In genomic region chr14:20802341-20803084, GRCh38 we compare ENCODE assay signal across 11 cellular contexts. TPM values are rescaled to one million over a fixed set of nuclear protein-coding genes. Genes with fewer than 3 reads are reported as not detected.
A peak's percentile ranks its signal among the peaks of the same experiment; 100 is the strongest.
DNase-seq lines count a peak whose midpoint lies in the region; ATAC-seq and TF ChIP-seq lines count a peak whose summit lies in the region.
"Had no signal": no experiment of that assay in that cellular context is flagged by ENCODE, and none has a peak within 500 bp of the region (broad histone marks: within the 10 kb centered on the region; RNA-seq: fewer than 3 reads in every experiment).

Gene RNASE1 (minus strand): TSS chr14:20802844. CDS start chr14:20802068, 776 bp downstream.

- H3K27ac ChIP-seq in GM23248 (no peak within 1 kb of the TSS), dorsolateral prefrontal cortex (peak within 1 kb of the TSS; percentile 77 to 100 (median 97)), liver (ENCODE audit: low read depth in 1 of 2, low read length in 2 of 2) (no peak within 1 kb of the TSS), gastrocnemius medialis (peak within 1 kb of the TSS; percentile 45 to 78 (median 62))
- H3K27ac ChIP-seq: C4-2B, WERI-Rb-1 had no signal

- TF ChIP-seq RAD21 in liver (IDR thresholded peaks at IDR 0.05): no peak

- no peak within 1 kb of the TSS for H3K4me2 ChIP-seq in GM23248 (ENCODE audit: unreplicated experiment)

- H3K27ac Mint-ChIP-seq in activated T-cell treated with anti-CD3 and anti-CD28 coated beads, Interleukin-2, amount 50 U/mL, for 72 hours: no peak within 1 kb of the TSS
- H3K27ac Mint-ChIP-seq in activated CD4-positive, alpha-beta T cell treated with anti-CD3 and anti-CD28 coated beads for 36 hours: no peak within 1 kb of the TSS

- H3K9ac ChIP-seq in GM23248 (no peak within 1 kb of the TSS), liver (ENCODE audit: low read depth in 1 of 2, low read length in 2 of 2) (no peak within 1 kb of the TSS)

- no peaks in the 10 kb centered on the region for H3K4me1 ChIP-seq in GM23248 (ENCODE audit: insufficient read depth)
- peaks cover 0 to 3% (median 0%) of the 10 kb centered on the region in 4 donors for H3K4me1 ChIP-seq in liver (ENCODE audit: control insufficient read depth in 4 of 4, insufficient read depth in 4 of 4, low read length in 3 of 4)
- H3K4me1 ChIP-seq in gastrocnemius medialis: peaks cover 0 to 6% of the 10 kb centered on the region in 2 donors

- H3K36me3 ChIP-seq in GM23248 (ENCODE audit: low read depth): no peaks in the 10 kb centered on the region
- H3K36me3 ChIP-seq in liver (ENCODE audit: control insufficient read depth in 4 of 4, insufficient read depth in 3 of 4, low read depth in 1 of 4, low read length in 3 of 4): no peaks in the 10 kb centered on the region
- no peaks in the 10 kb centered on the region for H3K36me3 ChIP-seq in gastrocnemius medialis
- H3K36me3 ChIP-seq: WERI-Rb-1 had no signal

- H3K9me2 ChIP-seq in GM23248 (ENCODE audit: insufficient read depth): no peaks in the 10 kb centered on the region

- intact Hi-C loops in dorsolateral prefrontal cortex (cut with DNase I): loop anchor here (5.0 to 10.0 kb wide), 3 partner anchors 45 to 178 kb away; no protein-coding TSS in a partner anchor
- intact Hi-C loops in gastrocnemius medialis (cut with DNase I; ENCODE audit: low total_unique reads): no loop called here
- intact Hi-C loops in activated CD4-positive, alpha-beta T cell treated with anti-CD3 and anti-CD28 coated beads for 36 hours (cut with DNase I, micrococcal nuclease): no loop called here

- no peaks in the 10 kb centered on the region for H4K20me1 ChIP-seq in GM23248 (ENCODE audit: insufficient read depth)

- no peaks in the 10 kb centered on the region for H3K9me3 Mint-ChIP-seq in activated T-cell treated with anti-CD3 and anti-CD28 coated beads, Interleukin-2, amount 50 U/mL, for 72 hours
- H3K9me3 Mint-ChIP-seq in activated CD4-positive, alpha-beta T cell treated with anti-CD3 and anti-CD28 coated beads for 36 hours (ENCODE audit: low read depth): no peaks in the 10 kb centered on the region

- TF ChIP-seq POLR2A in gastrocnemius medialis (IDR thresholded peaks at IDR 0.05): peak; percentile 38 to 62

- 34 to 50% methylated on average over 11 of the region's 11 CpGs for whole genome bisulfite sequencing in GM23248 (ENCODE audit: low coverage in 1 of 2, low lambda C conversion rate in 2 of 2, missing lambda C conversion rate in 2 of 2), 2 experiments
- 62% methylated on average over 11 of the region's 11 CpGs for WGBS in liver

- H3K27me3 ChIP-seq in GM23248 (replicated peaks; ENCODE audit: insufficient read depth) (peaks cover 5% of the 10 kb centered on the region; the same call in 1 of the 2 replicates), dorsolateral prefrontal cortex (peaks cover 0 to 5% (median 0%) of the 10 kb centered on the region in 45 donors), liver (ENCODE audit: control insufficient read depth in 4 of 4, insufficient read depth in 4 of 4, low read length in 3 of 4) (no peaks in the 10 kb centered on the region), gastrocnemius medialis (no peaks in the 10 kb centered on the region)

- DNase-seq in GM23248: peak; percentile 5
- DNase-seq in dorsolateral prefrontal cortex: peak in 8 of 10 donors; percentile 55 to 84 (median 72)
- DNase-seq in gastrocnemius medialis: peak; percentile 10 to 31
- no peak for DNase-seq in NCI-H524 (lab: John Stamatoyannopoulos, UW)
- DNase-seq in activated T-cell treated with anti-CD3 and anti-CD28 coated beads, Interleukin-2, amount 50 U/mL, for 72 hours: no peak
- DNase-seq in activated CD4-positive, alpha-beta T cell treated with anti-CD3 and anti-CD28 coated beads for 36 hours: no peak
- DNase-seq: NCI-H69, WERI-Rb-1 had no signal

- H3K79me2 ChIP-seq in GM23248 (ENCODE audit: insufficient read depth): no peaks in the 10 kb centered on the region

- peak in 7 of 56 donors; percentile 2 to 11 (median 4) for TF ChIP-seq CTCF in dorsolateral prefrontal cortex (IDR thresholded peaks at IDR 0.05 in 54 of 56, conservative IDR thresholded peaks at IDR 0.05 in 2 of 56; ENCODE audit: low read depth in 1 of 56, partially characterized antibody in 56 of 56)
- TF ChIP-seq CTCF in liver (IDR thresholded peaks at IDR 0.05; ENCODE audit: low read depth, low read length, missing input control): no peak
- no peak for TF ChIP-seq CTCF in gastrocnemius medialis (IDR thresholded peaks at IDR 0.05 in 4 of 5, conservative IDR thresholded peaks at IDR 0.05 in 1 of 5)

- H3K4me3 ChIP-seq in GM23248 (no peak within 1 kb of the TSS), dorsolateral prefrontal cortex (peak within 1 kb of the TSS; percentile 28 to 79 (median 58)), liver (ENCODE audit: low read depth in 1 of 3, low read length in 3 of 3) (no peak within 1 kb of the TSS), gastrocnemius medialis (peak within 1 kb of the TSS; percentile 42 to 55 (median 45))

- H3K9me3 ChIP-seq in GM23248 (ENCODE audit: low read depth) (no peaks in the 10 kb centered on the region), liver (ENCODE audit: control insufficient read depth in 4 of 4, low read length in 3 of 4) (no peaks in the 10 kb centered on the region), gastrocnemius medialis (no peaks in the 10 kb centered on the region)

- ATAC-seq in gastrocnemius medialis (peak; percentile 55 to 77), HG03175 (IDR thresholded peaks at IDR 0.05; ENCODE audit: unreplicated experiment) (no peak)
- no peak for ATAC-seq in activated T-cell treated with anti-CD3 and anti-CD28 coated beads, Interleukin-2, amount 50 U/mL, for 72 hours (replicated peaks in 1 of 2)
- ATAC-seq in activated CD4-positive, alpha-beta T cell treated with anti-CD3 and anti-CD28 coated beads for 36 hours: no peak

- no peaks in the 10 kb centered on the region for H3F3A ChIP-seq in GM23248 (ENCODE audit: insufficient read depth)

- POLR2A ChIA-PET in activated CD4-positive, alpha-beta T cell treated with anti-CD3 and anti-CD28 coated beads for 36 hours (lab: Charles Lee): no interaction called here

- H3K36me3 Mint-ChIP-seq in activated T-cell treated with anti-CD3 and anti-CD28 coated beads, Interleukin-2, amount 50 U/mL, for 72 hours (ENCODE audit: insufficient read depth in 2 of 2): no peaks in the 10 kb centered on the region
- no peaks in the 10 kb centered on the region for H3K36me3 Mint-ChIP-seq in activated CD4-positive, alpha-beta T cell treated with anti-CD3 and anti-CD28 coated beads for 36 hours (ENCODE audit: low read depth)

- CTCF ChIA-PET in activated CD4-positive, alpha-beta T cell treated with anti-CD3 and anti-CD28 coated beads for 36 hours (lab: Charles Lee): no interaction called here

- H3K27me3 Mint-ChIP-seq in activated T-cell treated with anti-CD3 and anti-CD28 coated beads, Interleukin-2, amount 50 U/mL, for 72 hours (ENCODE audit: low read depth): peaks cover 8% of the 10 kb centered on the region
- no peaks in the 10 kb centered on the region for H3K27me3 Mint-ChIP-seq in activated CD4-positive, alpha-beta T cell treated with anti-CD3 and anti-CD28 coated beads for 36 hours

- H3K4me1 Mint-ChIP-seq in activated T-cell treated with anti-CD3 and anti-CD28 coated beads, Interleukin-2, amount 50 U/mL, for 72 hours (ENCODE audit: low read depth): no peaks in the 10 kb centered on the region
- peaks cover 5% of the 10 kb centered on the region for H3K4me1 Mint-ChIP-seq in activated CD4-positive, alpha-beta T cell treated with anti-CD3 and anti-CD28 coated beads for 36 hours

- in situ Hi-C loops in GM23248 (cut with MboI): no loop called here
- in situ Hi-C loops in gastrocnemius medialis (cut with MboI; ENCODE audit: low sequenced_read_pairs in 4 of 4): no loop called here

- no peak within 1 kb of the TSS for H3K4me3 Mint-ChIP-seq in activated T-cell treated with anti-CD3 and anti-CD28 coated beads, Interleukin-2, amount 50 U/mL, for 72 hours
- H3K4me3 Mint-ChIP-seq in activated CD4-positive, alpha-beta T cell treated with anti-CD3 and anti-CD28 coated beads for 36 hours: no peak within 1 kb of the TSS

- no peak within 1 kb of the TSS for H2AFZ ChIP-seq in GM23248

TF ChIP-seq in liver, 16 proteins besides CTCF, POLR2A, EP300 and RAD21:
- no peak for TF ChIP-seq GABPA (IDR thresholded peaks at IDR 0.05 in 1 of 2, conservative IDR thresholded peaks at IDR 0.05 in 1 of 2)
- TF ChIP-seq JUND (IDR thresholded peaks at IDR 0.05): peak in 1 of 2 donors; percentile 12

RNA-seq across cellular contexts. Expression of gene RNASE1, which starts in this region (rescaled TPM):
- total RNA-seq in GM23248 (2014; rRNA removed; shearing (Covaris generic)): not detected in 2 replicates
- polyA plus RNA-seq in GM23248 (2016; fragmentation: Nextera tagmentation; extraction: Ambion mirVana) (not detected in 2 replicates), liver (10 to 100 TPM; 32.6 to 37.9 TPM)
- total RNA-seq in dorsolateral prefrontal cortex (100 to 1,000 TPM in 104 of 120 experiments, 10 to 100 TPM in 16; 39.9 to 796 (median 173) TPM), liver (10 to 100 TPM in 1 of 2 donors, 1 to 10 TPM in 1; 5.8 to 11.7 TPM), gastrocnemius medialis (100 to 1,000 TPM; 157 to 198 (median 190) TPM)
- not detected for total RNA-seq in activated T-cell treated with anti-CD3 and anti-CD28 coated beads, Interleukin-2, amount 50 U/mL, for 72 hours
- not detected for total RNA-seq in activated CD4-positive, alpha-beta T cell treated with anti-CD3 and anti-CD28 coated beads for 36 hours

Comparison
In these comparisons a context has a peak if more than half of its experiments do, and no peak if none do; other contexts are left out.
1. RNA of gene RNASE1 (polyA plus RNA-seq): 32.6 to 37.9 TPM in liver; not detected in GM23248; every median in the first group is over 10 times any median in the second.
2. Peak in DNase-seq in GM23248; RNA of the gene not detected or under 1 TPM.
3. DNase-seq: peak in dorsolateral prefrontal cortex (8 of 10) and gastrocnemius medialis (2 of 2); none in NCI-H524 (0 of 2), activated T-cell treated with anti-CD3 and anti-CD28 coated beads, Interleukin-2, amount 50 U/mL, for 72 hours (0 of 2) and activated CD4-positive, alpha-beta T cell treated with anti-CD3 and anti-CD28 coated beads for 36 hours (single experiment).
4. H3K27ac ChIP-seq: peak in dorsolateral prefrontal cortex (59 of 59) and gastrocnemius medialis (4 of 4); none in GM23248 (single experiment) and liver (0 of 2).
5. H3K4me3 ChIP-seq: peak in dorsolateral prefrontal cortex (59 of 59) and gastrocnemius medialis (4 of 4); none in GM23248 (single experiment) and liver (0 of 3).
6. ATAC-seq: peak in gastrocnemius medialis (2 of 2); none in HG03175 (single experiment), activated T-cell treated with anti-CD3 and anti-CD28 coated beads, Interleukin-2, amount 50 U/mL, for 72 hours (0 of 2) and activated CD4-positive, alpha-beta T cell treated with anti-CD3 and anti-CD28 coated beads for 36 hours (single experiment).
7. intact Hi-C loops: an anchor here in dorsolateral prefrontal cortex (5.0 to 10.0 kb wide); none called in gastrocnemius medialis and activated CD4-positive, alpha-beta T cell treated with anti-CD3 and anti-CD28 coated beads for 36 hours.